In genomic region chr16:296276-296675, GRCh38 we compare ENCODE assay signal across 21 cellular contexts. TPM values are rescaled to one million over a fixed set of nuclear protein-coding genes. Genes with fewer than 3 reads are reported as not detected.
"Had no signal": no experiment of that assay in that cellular context is flagged by ENCODE, and none has a peak within 500 bp of the region (broad histone marks: within the 10 kb centered on the region; RNA-seq: fewer than 3 reads in every experiment).

No MANE protein-coding gene starts in this region.

- DNase-seq: effector CD8-positive, alpha-beta T cell; hippocampal formation; mesendoderm; naive thymus-derived CD4-positive, alpha-beta T cell; nephron progenitor cell; small intestine; stimulated activated CD4-positive, alpha-beta T cell treated with anti-CD3 and anti-CD28 coated beads, Interleukin-2, amount 100 ng/mL, for 48 hours; stimulated activated naive CD4-positive, alpha-beta T cell treated with Interleukin-2 at 50 U/mL for 16 hours; trophoblast cell had no signal

- H3K27me3 ChIP-seq: heart left ventricle, neutrophil had no signal

- H3K9me3 ChIP-seq: heart left ventricle, neutrophil had no signal

- H3K4me1 ChIP-seq: heart left ventricle had no signal

- FAIRE-seq: endometrium, frontal cortex, small intestine, urothelium cell line had no signal

- H3K27ac ChIP-seq: coronary artery, heart left ventricle, neutrophil had no signal

- ATAC-seq: esophagus mucosa; heart left ventricle; naive thymus-derived CD4-positive, alpha-beta T cell had no signal

- H3K4me3 ChIP-seq: coronary artery, heart left ventricle had no signal

RNA-seq across cellular contexts. Expression of gene PDIA2, which starts 13.3 kb away (rescaled TPM):
- total RNA-seq: esophagus mucosa, kidney epithelial cell, lung microvascular endothelial cell, osteoblast had no signal
- polyA plus RNA-seq: naive thymus-derived CD4-positive, alpha-beta T cell had no signal

RNA-seq across cellular contexts. Expression of gene ARHGDIG, which starts 15.9 kb away (rescaled TPM):
- total RNA-seq: dermis microvascular lymphatic vessel endothelial cell, esophagus mucosa, osteoblast had no signal
- polyA plus RNA-seq: liver; naive thymus-derived CD4-positive, alpha-beta T cell had no signal

RNA-seq across cellular contexts. Expression of gene RGS11, which starts 20.5 kb away (rescaled TPM):
- total RNA-seq: kidney epithelial cell had no signal
- polyA plus RNA-seq: naive thymus-derived CD4-positive, alpha-beta T cell had no signal
